ENCODE assay signal across 10 cellular contexts in the genomic region with DNA sequence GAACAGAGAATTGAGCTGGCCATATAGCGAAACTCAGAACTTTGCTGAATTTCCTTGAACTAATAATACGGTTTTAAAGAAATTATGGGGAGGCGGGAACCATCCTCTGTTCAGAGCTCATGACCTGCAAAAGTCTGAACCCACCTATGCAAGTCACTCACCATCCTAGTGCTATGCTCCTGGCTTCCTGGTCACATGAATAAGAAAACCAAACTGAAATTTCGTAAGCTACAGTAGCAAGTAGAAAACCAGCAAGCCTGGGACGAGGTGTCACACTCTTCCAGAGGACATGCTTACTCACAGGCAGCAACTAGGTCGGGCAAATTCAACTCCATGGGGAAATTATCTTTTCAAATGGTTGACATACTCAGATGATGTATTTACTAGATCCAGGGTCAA. TPM values are rescaled to one million over a fixed set of nuclear protein-coding genes. Genes with fewer than 3 reads are reported as not detected.
DNase-seq lines count a peak whose midpoint lies in the region; ATAC-seq and TF ChIP-seq lines count a peak whose summit lies in the region.
"Had no signal": no experiment of that assay in that cellular context is flagged by ENCODE, and none has a peak within 500 bp of the region (broad histone marks: within the 10 kb centered on the region; RNA-seq: fewer than 3 reads in every experiment).

No MANE protein-coding gene starts in this region.

- no peak overlapping the region for H2BK120ac ChIP-seq in neuronal stem cell (ENCODE audit: low read depth, low read length)

- no peak overlapping the region for H2BK5ac ChIP-seq in neuronal stem cell (ENCODE audit: low read length)

- H2AK5ac ChIP-seq in neuronal stem cell (ENCODE audit: low read depth, low read length): no peak overlapping the region

- no peak overlapping the region for H4K91ac ChIP-seq in neuronal stem cell (ENCODE audit: low read depth, low read length, poor library complexity)

- TF ChIP-seq CTCF in upper lobe of right lung (IDR thresholded peaks at IDR 0.05) (no peak), prostate gland (IDR thresholded peaks at IDR 0.05) (no peak)

- no peak overlapping the region for H2BK15ac ChIP-seq in neuronal stem cell (ENCODE audit: low read length)

- H3K18ac ChIP-seq in neuronal stem cell (ENCODE audit: low read length): no peak overlapping the region

- H3K4me1 ChIP-seq in upper lobe of right lung: peaks cover 3% of the 10 kb centered on the region
- H3K4me1 ChIP-seq in prostate gland (replicated peaks): no peaks in the 10 kb centered on the region
- H3K4me1 ChIP-seq in neuronal stem cell (ENCODE audit: control insufficient read depth in 2 of 2, insufficient read depth in 1 of 2, low read depth in 1 of 2, low read length in 2 of 2): peaks cover 0 to 3% of the 10 kb centered on the region in 2 donors

- H3K23ac ChIP-seq in neuronal stem cell (ENCODE audit: low read depth, low read length, poor library complexity): no peak overlapping the region

- no peak overlapping the region for H3K9ac ChIP-seq in neuronal stem cell (ENCODE audit: low read depth, low read length, poor library complexity)

- H3K36me3 ChIP-seq in upper lobe of right lung (no peaks in the 10 kb centered on the region), prostate gland (no peaks in the 10 kb centered on the region), neuronal stem cell (replicated peaks in 1 of 2; ENCODE audit: control insufficient read depth in 2 of 2, insufficient read depth in 2 of 2, low read length in 2 of 2) (no peaks in the 10 kb centered on the region)

- no peak for TF ChIP-seq POLR2A in prostate gland (IDR thresholded peaks at IDR 0.05)

- H3K27ac ChIP-seq in upper lobe of right lung: no peak overlapping the region
- no peak overlapping the region for H3K27ac ChIP-seq in prostate gland
- no peak overlapping the region for H3K27ac ChIP-seq in neuronal stem cell (replicated peaks; ENCODE audit: low read length)

- 85% methylated on average over 6 of the region's 6 CpGs for WGBS in prostate gland
- WGBS in neuronal stem cell (ENCODE audit: extremely low coverage in 2 of 2, insufficient read length in 2 of 2, insufficient replicate concordance in 1 of 2), 2 donors: no CpG with 5 or more reads among the region's 6 CpGs

- H3K79me1 ChIP-seq in neuronal stem cell (ENCODE audit: low read depth, low read length): no peaks in the 10 kb centered on the region

- peak; percentile 49 for ATAC-seq in HG02943 (IDR thresholded peaks at IDR 0.05; ENCODE audit: low read depth, unreplicated experiment)
- peak; percentile 17 for ATAC-seq in upper lobe of right lung

- H3K27me3 ChIP-seq in upper lobe of right lung (no peaks in the 10 kb centered on the region), prostate gland (replicated peaks; ENCODE audit: insufficient read depth) (no peaks in the 10 kb centered on the region), neuronal stem cell (ENCODE audit: control insufficient read depth in 3 of 3, insufficient read depth in 3 of 3, low read depth in 1 of 3, low read length in 3 of 3) (no peaks in the 10 kb centered on the region)
- H3K27me3 ChIP-seq: heart right ventricle had no signal

- no peak overlapping the region for H3K14ac ChIP-seq in neuronal stem cell (ENCODE audit: low read length)

- no peak overlapping the region for H3K4ac ChIP-seq in neuronal stem cell (ENCODE audit: low read length)

- no peak overlapping the region for H2BK12ac ChIP-seq in neuronal stem cell (ENCODE audit: low read length)

- H3K9me3 ChIP-seq in upper lobe of right lung: no peaks in the 10 kb centered on the region
- H3K9me3 ChIP-seq in prostate gland: no peaks in the 10 kb centered on the region
- H3K9me3 ChIP-seq in neuronal stem cell (replicated peaks in 1 of 2; ENCODE audit: control insufficient read depth in 2 of 2, insufficient read depth in 1 of 2, low read depth in 1 of 2, low read length in 2 of 2): no peaks in the 10 kb centered on the region
- H3K9me3 ChIP-seq: heart right ventricle had no signal

- H4K8ac ChIP-seq in neuronal stem cell (ENCODE audit: low read depth, low read length): no peak overlapping the region

- H3K4me3 ChIP-seq in upper lobe of right lung: no peak overlapping the region
- H3K4me3 ChIP-seq in prostate gland: no peak overlapping the region
- H3K4me3 ChIP-seq in neuronal stem cell (ENCODE audit: low read length in 2 of 2): no peak overlapping the region
- H3K4me3 ChIP-seq: heart right ventricle had no signal

- DNase-seq in SIG-M5 treated with dmso at 0.1 percent for 504 hours (lab: John Stamatoyannopoulos, UW; ENCODE audit: unreplicated experiment): peak; percentile 18
- DNase-seq in SIG-M5 (lab: John Stamatoyannopoulos, UW): no peak
- DNase-seq in NCI-H69 (lab: John Stamatoyannopoulos, UW): peak; percentile 26
- no peak for DNase-seq in upper lobe of right lung
- DNase-seq in prostate gland (ENCODE audit: low spot score): no peak
- no peak for DNase-seq in neuronal stem cell (ENCODE audit: low spot score)
- DNase-seq in COLO668 (lab: John Stamatoyannopoulos, UW; ENCODE audit: unreplicated experiment): no peak
- DNase-seq: Right ventricle myocardium superior had no signal

- no peak overlapping the region for H3K4me2 ChIP-seq in neuronal stem cell (ENCODE audit: insufficient read depth, low read length, poor library complexity, severe bottlenecking)

- intact Hi-C loops in upper lobe of right lung (cut with DNase I): no loop called here
- intact Hi-C loops in prostate gland (cut with DNase I): no loop called here

- no peak overlapping the region for H2AFZ ChIP-seq in neuronal stem cell (ENCODE audit: low read length)

RNA-seq across cellular contexts. Expression of a gene that starts 31.2 kb away (rescaled TPM):
- total RNA-seq in upper lobe of right lung: not detected
- 1 to 10 TPM in 1 of 2 donors, not detected in 1; 6.0 TPM for total RNA-seq in prostate gland
- 0.07 TPM for polyA plus RNA-seq in neuronal stem cell (2013, experiment 1 of 2)
- 0.11 TPM for polyA plus RNA-seq in neuronal stem cell (2013, experiment 2 of 2)
- total RNA-seq: heart right ventricle, Right ventricle myocardium superior had no signal
- polyA plus RNA-seq: heart right ventricle had no signal

Comparison
In these comparisons a context has a peak if more than half of its experiments do, and no peak if none do; other contexts are left out.
1. DNase-seq: peak in SIG-M5 treated with dmso at 0.1 percent for 504 hours (single experiment) and NCI-H69 (single experiment); none in SIG-M5 (single experiment), upper lobe of right lung (single experiment), prostate gland (single experiment), neuronal stem cell (single experiment) and COLO668 (single experiment).